ENCODE assay signal across 28 cellular contexts in genomic region chr17:5571281-5571680, GRCh38.
"Had no signal": no experiment of that assay in that cellular context is flagged by ENCODE, and none has a peak within 500 bp of the region (broad histone marks: within the 10 kb centered on the region; RNA-seq: fewer than 3 reads in every experiment).

No MANE protein-coding gene starts in this region.

- H3K4me2 ChIP-seq: neural progenitor cell had no signal

- H3K36me3 Mint-ChIP-seq: brain, neural progenitor cell had no signal

- H3K9me3 ChIP-seq: adrenal gland, lower lobe of right lung had no signal

- H3K27ac Mint-ChIP-seq: activated CD4-positive, alpha-beta T cell treated with anti-CD3 and anti-CD28 coated beads for 36 hours; activated CD8-positive, alpha-beta T cell treated with anti-CD3 and anti-CD28 coated beads, Interleukin-2, amount 10 ng/mL, durations not matched to agents 7 days and 5 days; activated naive CD4-positive, alpha-beta T cell treated with anti-CD3 and anti-CD28 coated beads, Interleukin-2, amount 50 U/mL, for 72 hours; activated T-cell treated with anti-CD3 and anti-CD28 coated beads, Interleukin-2, amount 50 U/mL, for 72 hours; brain; natural killer cell; neural progenitor cell had no signal

- H3K4me3 Mint-ChIP-seq: activated CD4-positive, alpha-beta T cell treated with anti-CD3 and anti-CD28 coated beads for 36 hours; activated CD8-positive, alpha-beta T cell treated with anti-CD3 and anti-CD28 coated beads, Interleukin-2, amount 10 ng/mL, durations not matched to agents 7 days and 5 days; activated T-cell treated with anti-CD3 and anti-CD28 coated beads, Interleukin-2, amount 50 U/mL, for 72 hours; brain; immature natural killer cell; natural killer cell; neural progenitor cell had no signal

- H3K4me1 Mint-ChIP-seq: brain, neural progenitor cell had no signal

- H3K27me3 ChIP-seq: adrenal gland, ascending aorta, cardiac muscle cell, right atrium auricular region, tibial nerve had no signal

- ATAC-seq: activated CD4-positive, alpha-beta T cell treated with anti-CD3 and anti-CD28 coated beads for 36 hours; activated CD8-positive, alpha-beta T cell treated with anti-CD3 and anti-CD28 coated beads, Interleukin-2, amount 10 ng/mL, durations not matched to agents 7 days and 5 days; activated naive CD4-positive, alpha-beta T cell treated with anti-CD3 and anti-CD28 coated beads, Interleukin-2, amount 50 U/mL, for 72 hours; lower lobe of right lung; natural killer cell had no signal

- H3K4me3 ChIP-seq: adrenal gland, ascending aorta, cardiac muscle cell, coronary artery, dorsolateral prefrontal cortex, lower lobe of right lung, neural progenitor cell, right atrium auricular region, tibial nerve had no signal

- H3K9ac ChIP-seq: neural progenitor cell had no signal

- H3K27me3 Mint-ChIP-seq: activated CD4-positive, alpha-beta T cell treated with anti-CD3 and anti-CD28 coated beads for 36 hours had no signal

- H3K4me1 ChIP-seq: adrenal gland, ascending aorta, lower lobe of right lung, neural progenitor cell, right atrium auricular region, tibial nerve had no signal

- H3K9me3 Mint-ChIP-seq: activated T-cell treated with anti-CD3 and anti-CD28 coated beads, Interleukin-2, amount 50 U/mL, for 72 hours; immature natural killer cell; natural killer cell had no signal

- H3K36me3 ChIP-seq: adrenal gland, cardiac muscle cell, neural progenitor cell had no signal

- H3K27ac ChIP-seq: adrenal gland, ascending aorta, cardiac muscle cell, coronary artery, dorsolateral prefrontal cortex, lower lobe of right lung, neural progenitor cell, right atrium auricular region, tibial nerve had no signal

- H2AFZ ChIP-seq: neural progenitor cell had no signal

- DNase-seq: activated CD4-positive, alpha-beta T cell treated with anti-CD3 and anti-CD28 coated beads for 36 hours; activated CD4-positive, CD25-positive, alpha-beta regulatory T cell; activated CD8-positive, alpha-beta T cell treated with anti-CD3 and anti-CD28 coated beads, Interleukin-2, amount 10 ng/mL, durations not matched to agents 7 days and 5 days; activated naive CD4-positive, alpha-beta T cell; activated T-cell treated with anti-CD3 and anti-CD28 coated beads for 4 hours; activated T-cell treated with anti-CD3 and anti-CD28 coated beads, Interleukin-2, amount 50 U/mL, for 72 hours; adrenal gland; dorsolateral prefrontal cortex; effector memory CD4-positive, alpha-beta T cell; foreskin fibroblast; head of caudate nucleus; hypothalamus; immature natural killer cell; lower lobe of right lung; mesenchymal stem cell; natural killer cell; occipital lobe; stimulated activated CD4-positive, alpha-beta T cell treated with anti-CD3 and anti-CD28 coated beads, Interleukin-2, amount 100 ng/mL, for 48 hours; stimulated activated naive CD4-positive, alpha-beta T cell treated with Interleukin-2 at 50 U/mL for 16 hours; T-helper 1 cell had no signal
